ENCODE assay signal across 9 cellular contexts in the genomic region with DNA sequence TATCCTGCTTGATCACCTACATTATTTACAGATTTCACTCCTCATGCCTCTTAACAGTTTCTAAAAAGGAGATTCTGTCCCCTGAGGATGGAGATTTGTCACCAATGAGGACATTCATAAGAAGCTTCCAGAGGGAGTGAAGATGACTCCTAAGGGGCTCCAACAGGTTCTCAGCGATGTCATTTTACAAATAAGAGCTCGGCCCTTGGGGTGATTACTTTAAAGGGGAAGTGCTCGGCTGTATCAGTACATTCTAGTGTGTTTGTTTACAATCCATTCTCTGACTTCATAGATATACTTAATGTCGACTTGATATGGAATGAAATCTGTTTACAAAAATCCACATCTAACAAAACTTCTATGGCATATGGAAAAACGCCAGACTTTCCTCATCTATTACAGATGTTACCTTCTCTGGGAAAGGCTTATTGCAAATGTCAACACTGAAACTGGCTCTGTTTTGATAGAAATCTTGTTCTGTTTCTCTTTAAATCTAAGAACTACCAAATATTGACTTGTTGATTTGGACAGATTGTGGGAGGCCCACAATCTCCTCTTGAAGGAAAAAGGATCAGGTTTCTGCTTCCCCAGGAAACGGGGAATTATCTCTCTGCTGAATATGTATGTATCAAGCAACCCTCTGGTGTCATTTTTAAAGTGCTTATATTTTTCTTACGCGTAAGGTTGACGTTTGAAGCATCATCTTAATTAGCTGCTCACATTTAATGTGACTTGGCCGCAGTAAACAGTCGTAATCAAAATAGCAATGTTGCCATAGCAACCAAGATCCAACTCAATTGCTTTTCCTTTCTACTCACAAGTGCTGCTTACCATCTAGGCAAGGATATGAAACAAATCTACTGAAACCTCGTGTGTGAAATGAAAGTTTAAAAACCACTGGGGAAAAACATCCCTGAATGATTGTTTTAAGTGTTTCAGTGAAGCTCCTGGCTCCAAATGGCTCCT.
DNase-seq lines count a peak whose midpoint lies in the region; ATAC-seq, FAIRE-seq and TF ChIP-seq lines count a peak whose summit lies in the region.
"Had no signal": no experiment of that assay in that cellular context is flagged by ENCODE, and none has a peak within 500 bp of the region (broad histone marks: within the 10 kb centered on the region; RNA-seq: fewer than 3 reads in every experiment).

No MANE protein-coding gene starts in this region.

- H3K4me1 Mint-ChIP-seq in activated T-cell treated with anti-CD3 and anti-CD28 coated beads, Interleukin-2, amount 50 U/mL, for 24 hours (ENCODE audit: low read depth), result peaks cover 62% of the 10 kb centered on the region

- no peak for ATAC-seq in HG03139 (IDR thresholded peaks at IDR 0.05; ENCODE audit: unreplicated experiment)
- ATAC-seq: Panc1 had no signal

- 23% methylated on average over 12 of the region's 12 CpGs for WGBS in prostate gland

- no peak for TF ChIP-seq CTCF in choroid plexus epithelial cell (conservative IDR thresholded peaks at IDR 0.05; ENCODE audit: low read depth, low read length)
- TF ChIP-seq CTCF in prostate gland (IDR thresholded peaks at IDR 0.05), result no peak

- no peaks in the 10 kb centered on the region for H3K9me3 ChIP-seq in prostate gland

- H3K4me3 ChIP-seq in choroid plexus epithelial cell (ENCODE audit: low read depth, low read length), result peak overlapping the region; percentile 22
- no peak overlapping the region for H3K4me3 ChIP-seq in prostate gland

- H3K36me3 Mint-ChIP-seq in activated T-cell treated with anti-CD3 and anti-CD28 coated beads, Interleukin-2, amount 50 U/mL, for 24 hours (ENCODE audit: low read depth), result peaks cover 6% of the 10 kb centered on the region

- no peaks in the 10 kb centered on the region for H3K27me3 ChIP-seq in prostate gland (replicated peaks; ENCODE audit: insufficient read depth)

- no peaks in the 10 kb centered on the region for H3K27me3 Mint-ChIP-seq in activated T-cell treated with anti-CD3 and anti-CD28 coated beads, Interleukin-2, amount 50 U/mL, for 24 hours

- H3K4me3 Mint-ChIP-seq in activated T-cell treated with anti-CD3 and anti-CD28 coated beads, Interleukin-2, amount 50 U/mL, for 24 hours, result no peak overlapping the region

- FAIRE-seq in GM12891 (lab: Jason Lieb, UNC), result peak; percentile 89

- H3K9me3 Mint-ChIP-seq in activated T-cell treated with anti-CD3 and anti-CD28 coated beads, Interleukin-2, amount 50 U/mL, for 24 hours, result no peaks in the 10 kb centered on the region

- H3K4me1 ChIP-seq in prostate gland (replicated peaks), result peaks cover 6% of the 10 kb centered on the region

- H3K36me3 ChIP-seq in prostate gland, result no peaks in the 10 kb centered on the region

- intact Hi-C loops in prostate gland (cut with DNase I), result no loop called here

- DNase-seq in GM12891 (ENCODE audit: insufficient read length, low spot score) (no peak), NCI-H2171 (lab: John Stamatoyannopoulos, UW) (peak; percentile 89), choroid plexus epithelial cell (ENCODE audit: low read depth) (peak; percentile 76), prostate gland (ENCODE audit: low spot score) (no peak), kidney tubule cell (ENCODE audit: low spot score) (no peak), mucosa of gallbladder (ENCODE audit: low spot score) (no peak)
- DNase-seq in activated T-cell treated with anti-CD3 and anti-CD28 coated beads, Interleukin-2, amount 50 U/mL, for 24 hours, result no peak

- H3K27ac ChIP-seq in prostate gland, result peak overlapping the region; percentile 9 to 22

- H3K27ac Mint-ChIP-seq in activated T-cell treated with anti-CD3 and anti-CD28 coated beads, Interleukin-2, amount 50 U/mL, for 24 hours, result no peak overlapping the region

- no peak for TF ChIP-seq POLR2A in GM12891 (IDR thresholded peaks at IDR 0.05; ENCODE audit: low read depth, low read length)
- TF ChIP-seq POLR2A in prostate gland (IDR thresholded peaks at IDR 0.05), result no peak

TF ChIP-seq in GM12891, 5 proteins besides CTCF, POLR2A, EP300 and RAD21:
- no peak for TF ChIP-seq PAX5 (IDR thresholded peaks at IDR 0.05; ENCODE audit: insufficient read depth, low read length, severe bottlenecking)
- TF ChIP-seq POLR2AphosphoS5 (IDR thresholded peaks at IDR 0.05; ENCODE audit: low read depth, low read length), result no peak
- TF ChIP-seq SPI1 (IDR thresholded peaks at IDR 0.05; ENCODE audit: low read depth, low read length), result peak; percentile 53
- TF ChIP-seq TAF1 (IDR thresholded peaks at IDR 0.05; ENCODE audit: low read depth, low read length), result no peak
- TF ChIP-seq POU2F2 (IDR thresholded peaks at IDR 0.05; ENCODE audit: low read depth, low read length), result no peak

Comparison
In these comparisons a context has a peak if more than half of its experiments do, and no peak if none do; other contexts are left out.
1. DNase-seq: peak in NCI-H2171 (single experiment) and choroid plexus epithelial cell (single experiment); none in GM12891 (single experiment), prostate gland (single experiment), kidney tubule cell (single experiment), activated T-cell treated with anti-CD3 and anti-CD28 coated beads, Interleukin-2, amount 50 U/mL, for 24 hours (single experiment) and mucosa of gallbladder (single experiment).